1 cellular context compared by ENCODE assay signal in the genomic region with DNA sequence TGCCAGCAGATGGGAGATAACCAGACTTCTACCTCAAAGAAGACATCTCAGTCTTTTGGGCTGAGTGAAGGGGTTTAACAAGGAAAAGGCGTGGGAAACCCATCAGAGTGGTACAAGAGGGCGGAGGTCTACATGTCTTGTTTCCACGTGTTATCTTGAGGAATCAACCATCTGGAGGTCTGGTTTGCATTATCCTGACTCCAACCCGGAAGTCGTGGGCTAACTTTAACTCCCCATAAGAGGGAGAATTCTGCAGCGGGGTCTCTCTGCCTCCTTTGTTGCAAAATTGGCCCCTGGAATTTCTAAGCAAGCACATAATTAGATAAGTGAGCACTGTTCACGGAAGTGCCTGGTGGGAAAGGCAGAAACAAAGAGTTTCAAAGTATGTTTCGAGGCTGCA.
TF ChIP-seq lines count a peak whose summit lies in the region.

No MANE protein-coding gene starts in this region.

TF ChIP-seq in GM23338, 12 proteins besides CTCF, POLR2A, EP300 and RAD21 (continued from another document):
- no peak for TF ChIP-seq STAT1 (IDR thresholded peaks at IDR 0.05; ENCODE audit: unreplicated experiment)
